ENCODE assay signal across 1 cellular context in genomic region chr5:180632768-180633167, GRCh38.
TF ChIP-seq lines count a peak whose summit lies in the region.

No MANE protein-coding gene starts in this region.

TF ChIP-seq in H1, 55 proteins besides CTCF, POLR2A, EP300 and RAD21:
- TF ChIP-seq CBX5 (IDR thresholded peaks at IDR 0.05; ENCODE audit: low read depth, low read length) (no peak), RNF2 (IDR thresholded peaks at IDR 0.05; ENCODE audit: borderline replicate concordance, low read depth, low read length, missing control alignments, poor library complexity, severe bottlenecking) (no peak)
